In the genomic region with DNA sequence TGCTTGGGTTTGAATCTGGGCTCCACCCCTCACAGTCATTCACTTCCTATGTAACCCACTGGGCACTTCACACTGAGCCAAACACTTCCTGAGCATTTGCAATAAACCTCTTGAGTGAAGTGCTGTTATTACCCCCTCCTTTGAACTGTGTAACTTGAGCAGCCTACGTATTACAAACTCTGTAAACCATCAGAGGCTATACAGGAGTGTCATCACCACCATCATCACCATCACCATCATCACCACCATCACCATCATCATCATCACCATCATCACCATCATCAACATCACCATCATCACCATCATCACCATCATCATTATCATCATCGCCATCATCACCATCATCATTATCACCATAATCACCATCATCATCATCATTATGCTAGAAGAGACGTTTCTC, we compare ENCODE assay signal across 26 cellular contexts. TPM values are rescaled to one million over a fixed set of nuclear protein-coding genes. Genes with fewer than 3 reads are reported as not detected.
DNase-seq lines count a peak whose midpoint lies in the region; ATAC-seq lines count a peak whose summit lies in the region.
"Had no signal": no experiment of that assay in that cellular context is flagged by ENCODE, and none has a peak within 500 bp of the region (broad histone marks: within the 10 kb centered on the region; RNA-seq: fewer than 3 reads in every experiment).

No MANE protein-coding gene starts in this region.

- H3K27ac Mint-ChIP-seq in effector memory CD8-positive, alpha-beta T cell, result peak overlapping the region in 1 of 2 donors; percentile 4
- peak overlapping the region in 3 of 7 donors; percentile 1 to 56 (median 28) for H3K27ac Mint-ChIP-seq in CD4-positive, alpha-beta memory T cell
- H3K27ac Mint-ChIP-seq: activated naive CD8-positive, alpha-beta T cell treated with anti-CD3 and anti-CD28 coated beads, Interleukin-2, amount 50 U/mL, for 24 hours; progenitor cell of endocrine pancreas had no signal

- peak; percentile 85 for ATAC-seq in effector memory CD8-positive, alpha-beta T cell (replicated peaks)
- ATAC-seq in HG03025 (IDR thresholded peaks at IDR 0.05; ENCODE audit: low FRiP score, unreplicated experiment) (no peak), GM18861 (IDR thresholded peaks at IDR 0.05; ENCODE audit: unreplicated experiment) (no peak)
- ATAC-seq: activated naive CD8-positive, alpha-beta T cell treated with anti-CD3 and anti-CD28 coated beads, Interleukin-2, amount 50 U/mL, for 24 hours; body of pancreas; HCT116 had no signal

- H3K9me3 ChIP-seq in CD4-positive, alpha-beta memory T cell (ENCODE audit: control insufficient read depth in 1 of 2, low read length in 2 of 2), result peaks cover 0 to 7% of the 10 kb centered on the region in 2 donors
- H3K9me3 ChIP-seq: body of pancreas, SK-N-SH, uterus had no signal

- peak overlapping the region in 1 of 2 donors; percentile 1 for H3K4me3 Mint-ChIP-seq in effector memory CD8-positive, alpha-beta T cell
- no peak overlapping the region for H3K4me3 Mint-ChIP-seq in CD4-positive, alpha-beta memory T cell
- H3K4me3 Mint-ChIP-seq: activated naive CD8-positive, alpha-beta T cell treated with anti-CD3 and anti-CD28 coated beads, Interleukin-2, amount 50 U/mL, for 24 hours; CD14-positive monocyte had no signal

- DNase-seq in DMS53 (lab: John Stamatoyannopoulos, UW), result peak; percentile 89
- peak; percentile 20 for DNase-seq in MV-4-11 (lab: John Stamatoyannopoulos, UW)
- DNase-seq in NCI-H345 treated with DMSO at 0.1 percent for 48 hours (lab: John Stamatoyannopoulos, UW; ENCODE audit: unreplicated experiment), result peak; percentile 64
- DNase-seq in effector memory CD8-positive, alpha-beta T cell, result no peak
- DNase-seq in CD4-positive, alpha-beta memory T cell, result no peak
- no peak for DNase-seq in NCI-H1694 (lab: John Stamatoyannopoulos, UW)
- DNase-seq: activated CD4-positive, alpha-beta T cell treated with anti-CD3 and anti-CD28 coated beads, Interleukin-2, amount 50 U/mL, for 1 hour; activated CD8-positive, alpha-beta memory T cell treated with anti-CD3 and anti-CD28 coated beads, Interleukin-2, amount 50 U/mL, for 48 hours; activated effector memory CD4-positive, alpha-beta T cell treated with Interleukin-2 at 50 U/mL for 16 hours; activated naive CD8-positive, alpha-beta T cell treated with anti-CD3 and anti-CD28 coated beads, Interleukin-2, amount 50 U/mL, for 24 hours; body of pancreas; effector CD4-positive, alpha-beta T cell; hypothalamus; midbrain; NCI-H146; NCI-H526; RPMI8226; SK-N-SH; substantia nigra; uterus had no signal

- no peaks in the 10 kb centered on the region for H3K4me1 ChIP-seq in CD4-positive, alpha-beta memory T cell (ENCODE audit: insufficient read depth, low read length)
- H3K4me1 ChIP-seq: body of pancreas, esophagus muscularis mucosa, uterus had no signal

- CTCF ChIA-PET in CD4-positive, alpha-beta memory T cell (lab: Charles Lee; ENCODE audit: partially characterized antibody), result no interaction called here

- H3K36me3 Mint-ChIP-seq in effector memory CD8-positive, alpha-beta T cell (ENCODE audit: insufficient read depth), result peaks cover 3% of the 10 kb centered on the region
- peaks cover 7 to 26% of the 10 kb centered on the region in 2 donors for H3K36me3 Mint-ChIP-seq in CD4-positive, alpha-beta memory T cell
- H3K36me3 Mint-ChIP-seq: CD14-positive monocyte had no signal

- intact Hi-C loops in CD4-positive, alpha-beta memory T cell (cut with micrococcal nuclease), result no loop called here

- peaks cover 2 to 9% of the 10 kb centered on the region in 2 donors for H3K9me3 Mint-ChIP-seq in effector memory CD8-positive, alpha-beta T cell
- peaks cover 7 to 38% (median 30%) of the 10 kb centered on the region in 8 donors for H3K9me3 Mint-ChIP-seq in CD4-positive, alpha-beta memory T cell

- H3K27me3 Mint-ChIP-seq in effector memory CD8-positive, alpha-beta T cell, result peaks cover 10 to 29% of the 10 kb centered on the region in 2 donors
- H3K27me3 Mint-ChIP-seq in CD4-positive, alpha-beta memory T cell, result peaks cover 3 to 12% of the 10 kb centered on the region in 2 donors

- H3K27me3 ChIP-seq in CD4-positive, alpha-beta memory T cell (ENCODE audit: insufficient read depth, low read length), result no peaks in the 10 kb centered on the region
- H3K27me3 ChIP-seq: body of pancreas, esophagus muscularis mucosa, uterus had no signal

- no peaks in the 10 kb centered on the region for H3K36me3 ChIP-seq in CD4-positive, alpha-beta memory T cell (ENCODE audit: insufficient read depth, low read length)
- H3K36me3 ChIP-seq: esophagus muscularis mucosa, uterus had no signal

- no peak overlapping the region for H3K4me3 ChIP-seq in CD4-positive, alpha-beta memory T cell (ENCODE audit: low read length in 2 of 2)
- H3K4me3 ChIP-seq: body of pancreas, esophagus muscularis mucosa, uterus had no signal

- POLR2A ChIA-PET in CD4-positive, alpha-beta memory T cell (lab: Charles Lee; ENCODE audit: partially characterized antibody), result interaction anchor here (0.8 kb wide), 1 partner anchor 11 kb away, joined by 3 read pairs; no protein-coding TSS in a partner anchor

- H3K4me1 Mint-ChIP-seq in effector memory CD8-positive, alpha-beta T cell (ENCODE audit: low read depth in 2 of 2), result peaks cover 6 to 11% of the 10 kb centered on the region in 2 donors
- peaks cover 4 to 11% (median 5%) of the 10 kb centered on the region in 4 donors for H3K4me1 Mint-ChIP-seq in CD4-positive, alpha-beta memory T cell

- no peak overlapping the region for H3K27ac ChIP-seq in CD4-positive, alpha-beta memory T cell (ENCODE audit: low read depth, low read length)
- H3K27ac ChIP-seq: body of pancreas, esophagus muscularis mucosa, uterus had no signal

RNA-seq across cellular contexts. Expression of gene RTL6, which starts 18.4 kb away (rescaled TPM):
- total RNA-seq in CD4-positive, alpha-beta memory T cell, result 10 to 100 TPM; 22.3 to 25.2 TPM
- 10 to 100 TPM in 1 of 2 donors, 1 to 10 TPM in 1; 4.3 to 11.9 TPM for polyA plus RNA-seq in CD4-positive, alpha-beta memory T cell

Comparison
In these comparisons a context has a peak if more than half of its experiments do, and no peak if none do; other contexts are left out.
1. DNase-seq: peak in DMS53 (single experiment), MV-4-11 (single experiment) and NCI-H345 treated with DMSO at 0.1 percent for 48 hours (single experiment); none in effector memory CD8-positive, alpha-beta T cell (0 of 3), CD4-positive, alpha-beta memory T cell (0 of 5) and NCI-H1694 (single experiment).